In genomic region chr12:104426926-104427546, GRCh38 we compare ENCODE assay signal across 12 cellular contexts. TPM values are rescaled to one million over a fixed set of nuclear protein-coding genes. Genes with fewer than 3 reads are reported as not detected.
DNase-seq lines count a peak whose midpoint lies in the region; ATAC-seq and TF ChIP-seq lines count a peak whose summit lies in the region.
"Had no signal": no experiment of that assay in that cellular context is flagged by ENCODE, and none has a peak within 500 bp of the region (broad histone marks: within the 10 kb centered on the region; RNA-seq: fewer than 3 reads in every experiment).

No MANE protein-coding gene starts in this region.

- H3K9me3 ChIP-seq in psoas muscle, result no peaks in the 10 kb centered on the region
- H3K9me3 ChIP-seq: esophagus squamous epithelium had no signal

- H3K27ac ChIP-seq in brain microvascular endothelial cell (no peak overlapping the region), psoas muscle (no peak overlapping the region)
- H3K27ac ChIP-seq: esophagus squamous epithelium had no signal

- no peaks in the 10 kb centered on the region for H3K27me3 ChIP-seq in brain microvascular endothelial cell (replicated peaks)
- H3K27me3 ChIP-seq in psoas muscle (ENCODE audit: insufficient read depth in 3 of 3, low read length in 2 of 3), result no peaks in the 10 kb centered on the region
- H3K27me3 ChIP-seq: esophagus squamous epithelium had no signal

- H3K36me3 ChIP-seq in brain microvascular endothelial cell (replicated peaks) (no peaks in the 10 kb centered on the region), psoas muscle (ENCODE audit: insufficient read depth in 1 of 2, low read depth in 1 of 2) (peaks cover 0 to 4% of the 10 kb centered on the region in 2 donors)
- H3K36me3 ChIP-seq: esophagus squamous epithelium had no signal

- 85 to 90% (median 87%) methylated on average over 4 of the region's 4 CpGs for WGBS in psoas muscle, 3 donors

- intact Hi-C loops in posterior vena cava (cut with DNase I), result no loop called here
- intact Hi-C loops in psoas muscle (cut with DNase I), result no loop called here

- ATAC-seq in HG03097 (IDR thresholded peaks at IDR 0.05; ENCODE audit: low FRiP score, unreplicated experiment) (no peak), psoas muscle (no peak), HG03139 (IDR thresholded peaks at IDR 0.05; ENCODE audit: unreplicated experiment) (no peak)
- ATAC-seq: left lobe of liver had no signal

- no peak overlapping the region for H3K4me3 ChIP-seq in brain microvascular endothelial cell (ENCODE audit: low read depth, low read length)
- H3K4me3 ChIP-seq in psoas muscle, result no peak overlapping the region
- H3K4me3 ChIP-seq: esophagus squamous epithelium had no signal

- TF ChIP-seq CTCF in brain microvascular endothelial cell (IDR thresholded peaks at IDR 0.05; ENCODE audit: low read depth, low read length, missing control alignments), result no peak
- TF ChIP-seq CTCF in psoas muscle (IDR thresholded peaks at IDR 0.05), result no peak

- in situ Hi-C loops in brain microvascular endothelial cell (cut with HindIII; ENCODE audit: low pct_ligation_motif_present, low sequenced_read_pairs), result no loop called here

- H3K4me1 ChIP-seq in psoas muscle, result no peaks in the 10 kb centered on the region
- H3K4me1 ChIP-seq: esophagus squamous epithelium had no signal

- DNase-seq in ELR (ENCODE audit: low read depth), result peak; percentile 84
- DNase-seq in LHCN-M2 (ENCODE audit: low read depth), result peak; percentile 25
- DNase-seq in brain microvascular endothelial cell, result peak; percentile 22
- peak; percentile 6 for DNase-seq in myocyte (ENCODE audit: low read depth)
- no peak for DNase-seq in posterior vena cava (ENCODE audit: low spot score)
- no peak for DNase-seq in psoas muscle
- DNase-seq: DMS 273 treated with DMSO at 0.1 percent for 48 hours, esophagus squamous epithelium, NCI-H2029 had no signal

RNA-seq across cellular contexts. Expression of gene CHST11, which starts 29.7 kb away (rescaled TPM):
- total RNA-seq in LHCN-M2 (2014; rRNA removed) (3.4 and 4.6 TPM in 2 replicates), myocyte (2.7 and 2.9 TPM in 2 replicates), posterior vena cava (10 to 100 TPM; 17.1 to 17.4 TPM), psoas muscle (1 to 10 TPM; 1.0 to 1.6 (median 1.1) TPM)
- polyA plus RNA-seq in LHCN-M2 (2012), result 3.1 TPM
- polyA plus RNA-seq in myocyte (2012), result 3.9 TPM
- under 1 TPM; 0.52 to 0.65 (median 0.58) TPM for polyA plus RNA-seq in psoas muscle

Comparison
In these comparisons a context has a peak if more than half of its experiments do, and no peak if none do; other contexts are left out.
1. DNase-seq: peak in ELR (single experiment), LHCN-M2 (single experiment), brain microvascular endothelial cell (single experiment) and myocyte (single experiment); none in posterior vena cava (single experiment) and psoas muscle (0 of 2).